Comparison of ENCODE assay signal across 39 cellular contexts in genomic region chr1:238546118-238546517, GRCh38.
"Had no signal": no experiment of that assay in that cellular context is flagged by ENCODE, and none has a peak within 500 bp of the region (broad histone marks: within the 10 kb centered on the region; RNA-seq: fewer than 3 reads in every experiment).

No MANE protein-coding gene starts in this region.

- ATAC-seq: activated naive CD4-positive, alpha-beta T cell treated with anti-CD3 and anti-CD28 coated beads, Interleukin-2, amount 50 U/mL, for 72 hours; activated naive CD8-positive, alpha-beta T cell treated with anti-CD3 and anti-CD28 coated beads, Interleukin-2, amount 50 U/mL, for 24 hours; activated T-cell treated with anti-CD3 and anti-CD28 coated beads, Interleukin-2, amount 50 U/mL, for 4 hours; activated T-cell treated with anti-CD3 and anti-CD28 coated beads, Interleukin-2, amount 50 U/mL, for 72 hours; activated T-helper 17 cell treated with anti-CD3 and anti-CD28 coated beads, Interleukin-2, amount 50 U/mL, for 72 hours; body of pancreas had no signal

- H3K4me3 ChIP-seq: adrenal gland, ascending aorta, body of pancreas, breast epithelium, cardiac muscle cell had no signal

- H3K27ac ChIP-seq: adrenal gland, ascending aorta, body of pancreas, brain microvascular endothelial cell, breast epithelium, cardiac muscle cell had no signal

- H3K4me1 Mint-ChIP-seq: activated naive CD4-positive, alpha-beta T cell treated with anti-CD3 and anti-CD28 coated beads, Interleukin-2, amount 10 ng/mL, durations not matched to agents 7 days and 5 days; activated naive CD4-positive, alpha-beta T cell treated with anti-CD3 and anti-CD28 coated beads, Interleukin-2, amount 50 U/mL, for 24 hours; activated naive CD8-positive, alpha-beta T cell treated with anti-CD3 and anti-CD28 coated beads for 36 hours; activated naive CD8-positive, alpha-beta T cell treated with anti-CD3 and anti-CD28 coated beads, Interleukin-2, amount 10 ng/mL, durations not matched to agents 7 days and 5 days; activated naive CD8-positive, alpha-beta T cell treated with anti-CD3 and anti-CD28 coated beads, Interleukin-2, amount 50 U/mL, for 24 hours; activated T-helper 17 cell treated with anti-CD3 and anti-CD28 coated beads, Interleukin-2, amount 50 U/mL, for 72 hours; brain; central memory CD8-positive, alpha-beta T cell had no signal

- H3K36me3 Mint-ChIP-seq: activated naive CD4-positive, alpha-beta T cell treated with anti-CD3 and anti-CD28 coated beads, Interleukin-2, amount 10 ng/mL, durations not matched to agents 7 days and 5 days; activated naive CD4-positive, alpha-beta T cell treated with anti-CD3 and anti-CD28 coated beads, Interleukin-2, amount 50 U/mL, for 24 hours; activated naive CD4-positive, alpha-beta T cell treated with anti-CD3 and anti-CD28 coated beads, Interleukin-2, amount 50 U/mL, for 72 hours; activated naive CD8-positive, alpha-beta T cell; activated naive CD8-positive, alpha-beta T cell treated with anti-CD3 and anti-CD28 coated beads for 36 hours; activated naive CD8-positive, alpha-beta T cell treated with anti-CD3 and anti-CD28 coated beads, Interleukin-2, amount 10 ng/mL, durations not matched to agents 7 days and 5 days; brain had no signal

- H3K4me3 Mint-ChIP-seq: activated naive CD4-positive, alpha-beta T cell treated with anti-CD3 and anti-CD28 coated beads for 36 hours; activated naive CD4-positive, alpha-beta T cell treated with anti-CD3 and anti-CD28 coated beads, Interleukin-2, amount 10 ng/mL, durations not matched to agents 7 days and 5 days; activated naive CD4-positive, alpha-beta T cell treated with anti-CD3 and anti-CD28 coated beads, Interleukin-2, amount 50 U/mL, for 24 hours; activated naive CD8-positive, alpha-beta T cell; activated naive CD8-positive, alpha-beta T cell treated with anti-CD3 and anti-CD28 coated beads for 36 hours; activated naive CD8-positive, alpha-beta T cell treated with anti-CD3 and anti-CD28 coated beads, Interleukin-2, amount 10 ng/mL, durations not matched to agents 7 days and 5 days; activated naive CD8-positive, alpha-beta T cell treated with anti-CD3 and anti-CD28 coated beads, Interleukin-2, amount 50 U/mL, for 24 hours; activated T-cell treated with anti-CD3 and anti-CD28 coated beads, Interleukin-2, amount 50 U/mL, for 4 hours; activated T-cell treated with anti-CD3 and anti-CD28 coated beads, Interleukin-2, amount 50 U/mL, for 72 hours; activated T-helper 1 cell treated with anti-CD3 and anti-CD28 coated beads, Interleukin-12 subunit alpha, Interleukin-12 subunit beta, Interleukin-2, Interleukin-4 antibody, amounts not matched to agents 30 ng/mL and 10 ng/mL and 1 ng/mL, durations not matched to agents 14 hours and 24 hours and 36 hours; activated T-helper 17 cell treated with anti-CD3 and anti-CD28 coated beads, Interleukin-2, amount 50 U/mL, for 72 hours; brain; central memory CD8-positive, alpha-beta T cell had no signal

- H3K4me1 ChIP-seq: adrenal gland, ascending aorta, body of pancreas, breast epithelium had no signal

- FAIRE-seq: astrocyte, bronchial epithelial cell had no signal

- H3K27me3 Mint-ChIP-seq: activated naive CD4-positive, alpha-beta T cell treated with anti-CD3 and anti-CD28 coated beads, Interleukin-2, amount 10 ng/mL, durations not matched to agents 7 days and 5 days; activated naive CD4-positive, alpha-beta T cell treated with anti-CD3 and anti-CD28 coated beads, Interleukin-2, amount 50 U/mL, for 24 hours; activated naive CD8-positive, alpha-beta T cell; activated naive CD8-positive, alpha-beta T cell treated with anti-CD3 and anti-CD28 coated beads for 36 hours; activated naive CD8-positive, alpha-beta T cell treated with anti-CD3 and anti-CD28 coated beads, Interleukin-2, amount 10 ng/mL, durations not matched to agents 7 days and 5 days; activated naive CD8-positive, alpha-beta T cell treated with anti-CD3 and anti-CD28 coated beads, Interleukin-2, amount 50 U/mL, for 24 hours; activated T-helper 17 cell treated with anti-CD3 and anti-CD28 coated beads, Interleukin-2, amount 50 U/mL, for 72 hours; brain; central memory CD8-positive, alpha-beta T cell had no signal

- H3K36me3 ChIP-seq: adrenal gland, ascending aorta, brain microvascular endothelial cell, breast epithelium, cardiac muscle cell had no signal

- DNase-seq: activated effector memory CD4-positive, alpha-beta T cell treated with anti-CD3 and anti-CD28 coated beads, Interleukin-2, amount 50 U/mL, for 16 hours; activated effector memory CD4-positive, alpha-beta T cell treated with Interleukin-2 at 50 U/mL for 16 hours; activated gamma-delta T cell; activated gamma-delta T cell treated with Interleukin-2 at 50 U/mL for 16 hours; activated naive CD4-positive, alpha-beta T cell; activated naive CD4-positive, alpha-beta T cell treated with anti-CD3 and anti-CD28 coated beads for 36 hours; activated naive CD4-positive, alpha-beta T cell treated with anti-CD3 and anti-CD28 coated beads, Interleukin-2, amount 10 ng/mL, durations not matched to agents 7 days and 5 days; activated naive CD4-positive, alpha-beta T cell treated with anti-CD3 and anti-CD28 coated beads, Interleukin-2, amount 50 U/mL, for 16 hours; activated naive CD4-positive, alpha-beta T cell treated with Interleukin-2 at 50 U/mL for 16 hours; activated naive CD8-positive, alpha-beta T cell treated with anti-CD3 and anti-CD28 coated beads for 36 hours; activated naive CD8-positive, alpha-beta T cell treated with anti-CD3 and anti-CD28 coated beads, Interleukin-2, amount 10 ng/mL, durations not matched to agents 7 days and 5 days; activated naive CD8-positive, alpha-beta T cell treated with anti-CD3 and anti-CD28 coated beads, Interleukin-2, amount 50 U/mL, for 24 hours; activated T-cell treated with anti-CD3 and anti-CD28 coated beads, Interleukin-2, amount 50 U/mL, for 1 hour; activated T-cell treated with anti-CD3 and anti-CD28 coated beads, Interleukin-2, amount 50 U/mL, for 4 hours; activated T-cell treated with anti-CD3 and anti-CD28 coated beads, Interleukin-2, amount 50 U/mL, for 48 hours; activated T-cell treated with anti-CD3 and anti-CD28 coated beads, Interleukin-2, amount 50 U/mL, for 72 hours; adrenal gland; amniotic stem cell; amygdala; anterior cingulate cortex; aorta; body of pancreas; brain microvascular endothelial cell; caudate nucleus; central memory CD4-positive, alpha-beta T cell; cerebellar nuclear complex had no signal

- H3K27ac Mint-ChIP-seq: activated naive CD4-positive, alpha-beta T cell treated with anti-CD3 and anti-CD28 coated beads for 36 hours; activated naive CD4-positive, alpha-beta T cell treated with anti-CD3 and anti-CD28 coated beads, Interleukin-2, amount 10 ng/mL, durations not matched to agents 7 days and 5 days; activated naive CD4-positive, alpha-beta T cell treated with anti-CD3 and anti-CD28 coated beads, Interleukin-2, amount 50 U/mL, for 24 hours; activated naive CD4-positive, alpha-beta T cell treated with anti-CD3 and anti-CD28 coated beads, Interleukin-2, amount 50 U/mL, for 72 hours; activated naive CD8-positive, alpha-beta T cell; activated naive CD8-positive, alpha-beta T cell treated with anti-CD3 and anti-CD28 coated beads for 36 hours; activated naive CD8-positive, alpha-beta T cell treated with anti-CD3 and anti-CD28 coated beads, Interleukin-2, amount 10 ng/mL, durations not matched to agents 7 days and 5 days; activated naive CD8-positive, alpha-beta T cell treated with anti-CD3 and anti-CD28 coated beads, Interleukin-2, amount 50 U/mL, for 24 hours; activated T-cell treated with anti-CD3 and anti-CD28 coated beads, Interleukin-2, amount 50 U/mL, for 72 hours; activated T-helper 1 cell treated with anti-CD3 and anti-CD28 coated beads, Interleukin-12 subunit alpha, Interleukin-12 subunit beta, Interleukin-2, Interleukin-4 antibody, amounts not matched to agents 30 ng/mL and 10 ng/mL and 1 ng/mL, durations not matched to agents 14 hours and 24 hours and 36 hours; activated T-helper 17 cell treated with anti-CD3 and anti-CD28 coated beads, Interleukin-2, amount 50 U/mL, for 72 hours; activated T-helper 2 cell treated with anti-CD3 and anti-CD28 coated beads, Interferon-gamma antibody, Interleukin-2, Interleukin-4, amounts not matched to agents 10 μg/mL and 5 μg/mL and 100 μg/mL, durations not matched to agents 14 hours and 24 hours and 36 hours; brain had no signal

- H3K9me3 ChIP-seq: adrenal gland, ascending aorta had no signal
